In the genomic region with DNA sequence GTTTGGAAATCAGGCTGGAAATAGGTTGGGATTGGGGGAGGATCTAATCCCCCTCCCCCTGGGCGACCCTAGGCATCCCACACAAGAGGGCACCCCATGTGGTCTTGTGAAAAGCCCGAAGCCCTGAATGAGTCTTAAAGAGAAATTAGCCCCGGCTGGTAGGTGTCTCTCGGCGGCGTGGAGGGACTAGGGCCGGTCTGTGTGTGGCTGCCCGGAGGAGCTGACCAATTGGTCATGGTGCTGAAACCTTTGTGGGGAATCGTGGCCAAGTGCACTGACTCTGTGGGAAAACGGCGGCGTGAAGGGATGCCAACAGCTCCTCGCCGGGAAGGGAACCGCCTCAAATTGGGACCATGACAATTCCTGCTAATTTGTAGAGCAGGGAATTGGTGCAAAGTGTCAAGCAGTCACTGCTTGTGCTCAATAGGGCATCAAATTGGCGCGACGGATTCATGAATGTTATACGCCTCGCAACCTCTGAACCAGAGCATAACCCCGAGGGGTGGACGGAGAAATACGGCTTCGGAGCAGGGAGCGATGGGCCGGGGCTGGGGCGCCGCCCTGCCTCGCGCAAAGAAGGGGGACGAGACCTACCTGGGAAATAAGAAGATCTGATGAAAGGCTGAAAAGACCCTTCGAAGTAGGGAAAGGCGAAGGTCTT, we compare ENCODE assay signal across 1 cellular context.
TF ChIP-seq lines count a peak whose summit lies in the region.

No MANE protein-coding gene starts in this region.

TF ChIP-seq in K562, 482 proteins besides CTCF, POLR2A, EP300 and RAD21 (continued from another document and continues in another):
- TF ChIP-seq, protein P1, sequence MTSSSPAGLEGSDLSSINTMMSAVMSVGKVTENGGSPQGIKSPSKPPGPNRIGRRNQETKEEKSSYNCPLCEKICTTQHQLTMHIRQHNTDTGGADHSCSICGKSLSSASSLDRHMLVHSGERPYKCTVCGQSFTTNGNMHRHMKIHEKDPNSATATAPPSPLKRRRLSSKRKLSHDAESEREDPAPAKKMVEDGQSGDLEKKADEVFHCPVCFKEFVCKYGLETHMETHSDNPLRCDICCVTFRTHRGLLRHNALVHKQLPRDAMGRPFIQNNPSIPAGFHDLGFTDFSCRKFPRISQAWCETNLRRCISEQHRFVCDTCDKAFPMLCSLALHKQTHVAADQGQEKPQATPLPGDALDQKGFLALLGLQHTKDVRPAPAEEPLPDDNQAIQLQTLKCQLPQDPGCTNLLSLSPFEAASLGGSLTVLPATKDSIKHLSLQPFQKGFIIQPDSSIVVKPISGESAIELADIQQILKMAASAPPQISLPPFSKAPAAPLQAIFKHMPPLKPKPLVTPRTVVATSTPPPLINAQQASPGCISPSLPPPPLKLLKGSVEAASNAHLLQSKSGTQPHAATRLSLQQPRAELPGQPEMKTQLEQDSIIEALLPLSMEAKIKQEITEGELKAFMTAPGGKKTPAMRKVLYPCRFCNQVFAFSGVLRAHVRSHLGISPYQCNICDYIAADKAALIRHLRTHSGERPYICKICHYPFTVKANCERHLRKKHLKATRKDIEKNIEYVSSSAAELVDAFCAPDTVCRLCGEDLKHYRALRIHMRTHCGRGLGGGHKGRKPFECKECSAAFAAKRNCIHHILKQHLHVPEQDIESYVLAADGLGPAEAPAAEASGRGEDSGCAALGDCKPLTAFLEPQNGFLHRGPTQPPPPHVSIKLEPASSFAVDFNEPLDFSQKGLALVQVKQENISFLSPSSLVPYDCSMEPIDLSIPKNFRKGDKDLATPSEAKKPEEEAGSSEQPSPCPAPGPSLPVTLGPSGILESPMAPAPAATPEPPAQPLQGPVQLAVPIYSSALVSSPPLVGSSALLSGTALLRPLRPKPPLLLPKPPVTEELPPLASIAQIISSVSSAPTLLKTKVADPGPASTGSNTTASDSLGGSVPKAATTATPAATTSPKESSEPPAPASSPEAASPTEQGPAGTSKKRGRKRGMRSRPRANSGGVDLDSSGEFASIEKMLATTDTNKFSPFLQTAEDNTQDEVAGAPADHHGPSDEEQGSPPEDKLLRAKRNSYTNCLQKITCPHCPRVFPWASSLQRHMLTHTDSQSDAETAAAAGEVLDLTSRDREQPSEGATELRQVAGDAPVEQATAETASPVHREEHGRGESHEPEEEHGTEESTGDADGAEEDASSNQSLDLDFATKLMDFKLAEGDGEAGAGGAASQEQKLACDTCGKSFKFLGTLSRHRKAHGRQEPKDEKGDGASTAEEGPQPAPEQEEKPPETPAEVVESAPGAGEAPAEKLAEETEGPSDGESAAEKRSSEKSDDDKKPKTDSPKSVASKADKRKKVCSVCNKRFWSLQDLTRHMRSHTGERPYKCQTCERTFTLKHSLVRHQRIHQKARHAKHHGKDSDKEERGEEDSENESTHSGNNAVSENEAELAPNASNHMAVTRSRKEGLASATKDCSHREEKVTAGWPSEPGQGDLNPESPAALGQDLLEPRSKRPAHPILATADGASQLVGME (CRISPR knock-in tag; IDR thresholded peaks at IDR 0.05), result no peak
- TF ChIP-seq JUNB (CRISPR knock-in tag; conservative IDR thresholded peaks at IDR 0.05) (no peak), RAD51 (IDR thresholded peaks at IDR 0.05; ENCODE audit: borderline replicate concordance, low read depth) (no peak), ZNF644 (tag; IDR thresholded peaks at IDR 0.05; ENCODE audit: low read depth) (no peak), SMAD4 (CRISPR knock-in tag; conservative IDR thresholded peaks at IDR 0.05) (no peak), ZFPM2 (CRISPR knock-in tag; IDR thresholded peaks at IDR 0.05) (no peak), U2AF1 (optimal IDR thresholded peaks at IDR 0.05; ENCODE audit: low read depth, low read length) (no peak), MBD2 (IDR thresholded peaks at IDR 0.05; ENCODE audit: borderline replicate concordance, low read depth) (no peak), ZFP1 (CRISPR knock-in tag; IDR thresholded peaks at IDR 0.05) (no peak), ZNF699 (CRISPR knock-in tag; IDR thresholded peaks at IDR 0.05; ENCODE audit: insufficient replicate concordance) (no peak), ZNF431 (CRISPR knock-in tag; IDR thresholded peaks at IDR 0.05) (no peak), IRF2 (CRISPR knock-in tag; IDR thresholded peaks at IDR 0.05) (no peak), KAT2B (IDR thresholded peaks at IDR 0.05; ENCODE audit: low read depth, low read length) (no peak), NCOA1 (IDR thresholded peaks at IDR 0.05; ENCODE audit: low read depth) (no peak)
- TF ChIP-seq, protein P2, sequence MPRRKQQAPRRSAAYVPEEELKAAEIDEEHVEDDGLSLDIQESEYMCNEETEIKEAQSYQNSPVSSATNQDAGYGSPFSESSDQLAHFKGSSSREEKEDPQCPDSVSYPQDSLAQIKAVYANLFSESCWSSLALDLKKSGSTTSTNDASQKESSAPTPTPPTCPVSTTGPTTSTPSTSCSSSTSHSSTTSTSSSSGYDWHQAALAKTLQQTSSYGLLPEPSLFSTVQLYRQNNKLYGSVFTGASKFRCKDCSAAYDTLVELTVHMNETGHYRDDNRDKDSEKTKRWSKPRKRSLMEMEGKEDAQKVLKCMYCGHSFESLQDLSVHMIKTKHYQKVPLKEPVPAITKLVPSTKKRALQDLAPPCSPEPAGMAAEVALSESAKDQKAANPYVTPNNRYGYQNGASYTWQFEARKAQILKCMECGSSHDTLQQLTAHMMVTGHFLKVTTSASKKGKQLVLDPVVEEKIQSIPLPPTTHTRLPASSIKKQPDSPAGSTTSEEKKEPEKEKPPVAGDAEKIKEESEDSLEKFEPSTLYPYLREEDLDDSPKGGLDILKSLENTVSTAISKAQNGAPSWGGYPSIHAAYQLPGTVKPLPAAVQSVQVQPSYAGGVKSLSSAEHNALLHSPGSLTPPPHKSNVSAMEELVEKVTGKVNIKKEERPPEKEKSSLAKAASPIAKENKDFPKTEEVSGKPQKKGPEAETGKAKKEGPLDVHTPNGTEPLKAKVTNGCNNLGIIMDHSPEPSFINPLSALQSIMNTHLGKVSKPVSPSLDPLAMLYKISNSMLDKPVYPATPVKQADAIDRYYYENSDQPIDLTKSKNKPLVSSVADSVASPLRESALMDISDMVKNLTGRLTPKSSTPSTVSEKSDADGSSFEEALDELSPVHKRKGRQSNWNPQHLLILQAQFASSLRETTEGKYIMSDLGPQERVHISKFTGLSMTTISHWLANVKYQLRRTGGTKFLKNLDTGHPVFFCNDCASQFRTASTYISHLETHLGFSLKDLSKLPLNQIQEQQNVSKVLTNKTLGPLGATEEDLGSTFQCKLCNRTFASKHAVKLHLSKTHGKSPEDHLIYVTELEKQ (CRISPR knock-in tag; IDR thresholded peaks at IDR 0.05), result no peak
- TF ChIP-seq, protein P3, sequence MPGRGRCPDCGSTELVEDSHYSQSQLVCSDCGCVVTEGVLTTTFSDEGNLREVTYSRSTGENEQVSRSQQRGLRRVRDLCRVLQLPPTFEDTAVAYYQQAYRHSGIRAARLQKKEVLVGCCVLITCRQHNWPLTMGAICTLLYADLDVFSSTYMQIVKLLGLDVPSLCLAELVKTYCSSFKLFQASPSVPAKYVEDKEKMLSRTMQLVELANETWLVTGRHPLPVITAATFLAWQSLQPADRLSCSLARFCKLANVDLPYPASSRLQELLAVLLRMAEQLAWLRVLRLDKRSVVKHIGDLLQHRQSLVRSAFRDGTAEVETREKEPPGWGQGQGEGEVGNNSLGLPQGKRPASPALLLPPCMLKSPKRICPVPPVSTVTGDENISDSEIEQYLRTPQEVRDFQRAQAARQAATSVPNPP (IDR thresholded peaks at IDR 0.05; ENCODE audit: borderline replicate concordance, insufficient read depth, insufficient read length), result no peak
- TF ChIP-seq, protein P4, sequence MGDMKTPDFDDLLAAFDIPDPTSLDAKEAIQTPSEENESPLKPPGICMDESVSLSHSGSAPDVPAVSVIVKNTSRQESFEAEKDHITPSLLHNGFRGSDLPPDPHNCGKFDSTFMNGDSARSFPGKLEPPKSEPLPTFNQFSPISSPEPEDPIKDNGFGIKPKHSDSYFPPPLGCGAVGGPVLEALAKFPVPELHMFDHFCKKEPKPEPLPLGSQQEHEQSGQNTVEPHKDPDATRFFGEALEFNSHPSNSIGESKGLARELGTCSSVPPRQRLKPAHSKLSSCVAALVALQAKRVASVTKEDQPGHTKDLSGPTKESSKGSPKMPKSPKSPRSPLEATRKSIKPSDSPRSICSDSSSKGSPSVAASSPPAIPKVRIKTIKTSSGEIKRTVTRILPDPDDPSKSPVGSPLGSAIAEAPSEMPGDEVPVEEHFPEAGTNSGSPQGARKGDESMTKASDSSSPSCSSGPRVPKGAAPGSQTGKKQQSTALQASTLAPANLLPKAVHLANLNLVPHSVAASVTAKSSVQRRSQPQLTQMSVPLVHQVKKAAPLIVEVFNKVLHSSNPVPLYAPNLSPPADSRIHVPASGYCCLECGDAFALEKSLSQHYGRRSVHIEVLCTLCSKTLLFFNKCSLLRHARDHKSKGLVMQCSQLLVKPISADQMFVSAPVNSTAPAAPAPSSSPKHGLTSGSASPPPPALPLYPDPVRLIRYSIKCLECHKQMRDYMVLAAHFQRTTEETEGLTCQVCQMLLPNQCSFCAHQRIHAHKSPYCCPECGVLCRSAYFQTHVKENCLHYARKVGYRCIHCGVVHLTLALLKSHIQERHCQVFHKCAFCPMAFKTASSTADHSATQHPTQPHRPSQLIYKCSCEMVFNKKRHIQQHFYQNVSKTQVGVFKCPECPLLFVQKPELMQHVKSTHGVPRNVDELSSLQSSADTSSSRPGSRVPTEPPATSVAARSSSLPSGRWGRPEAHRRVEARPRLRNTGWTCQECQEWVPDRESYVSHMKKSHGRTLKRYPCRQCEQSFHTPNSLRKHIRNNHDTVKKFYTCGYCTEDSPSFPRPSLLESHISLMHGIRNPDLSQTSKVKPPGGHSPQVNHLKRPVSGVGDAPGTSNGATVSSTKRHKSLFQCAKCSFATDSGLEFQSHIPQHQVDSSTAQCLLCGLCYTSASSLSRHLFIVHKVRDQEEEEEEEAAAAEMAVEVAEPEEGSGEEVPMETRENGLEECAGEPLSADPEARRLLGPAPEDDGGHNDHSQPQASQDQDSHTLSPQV (IDR thresholded peaks at IDR 0.05), result no peak
- TF ChIP-seq, protein P5, sequence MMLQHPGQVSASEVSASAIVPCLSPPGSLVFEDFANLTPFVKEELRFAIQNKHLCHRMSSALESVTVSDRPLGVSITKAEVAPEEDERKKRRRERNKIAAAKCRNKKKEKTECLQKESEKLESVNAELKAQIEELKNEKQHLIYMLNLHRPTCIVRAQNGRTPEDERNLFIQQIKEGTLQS (IDR thresholded peaks at IDR 0.05), result no peak
- TF ChIP-seq, protein P5 (CRISPR knock-in tag; conservative IDR thresholded peaks at IDR 0.05), result no peak
- TF ChIP-seq, protein P6, sequence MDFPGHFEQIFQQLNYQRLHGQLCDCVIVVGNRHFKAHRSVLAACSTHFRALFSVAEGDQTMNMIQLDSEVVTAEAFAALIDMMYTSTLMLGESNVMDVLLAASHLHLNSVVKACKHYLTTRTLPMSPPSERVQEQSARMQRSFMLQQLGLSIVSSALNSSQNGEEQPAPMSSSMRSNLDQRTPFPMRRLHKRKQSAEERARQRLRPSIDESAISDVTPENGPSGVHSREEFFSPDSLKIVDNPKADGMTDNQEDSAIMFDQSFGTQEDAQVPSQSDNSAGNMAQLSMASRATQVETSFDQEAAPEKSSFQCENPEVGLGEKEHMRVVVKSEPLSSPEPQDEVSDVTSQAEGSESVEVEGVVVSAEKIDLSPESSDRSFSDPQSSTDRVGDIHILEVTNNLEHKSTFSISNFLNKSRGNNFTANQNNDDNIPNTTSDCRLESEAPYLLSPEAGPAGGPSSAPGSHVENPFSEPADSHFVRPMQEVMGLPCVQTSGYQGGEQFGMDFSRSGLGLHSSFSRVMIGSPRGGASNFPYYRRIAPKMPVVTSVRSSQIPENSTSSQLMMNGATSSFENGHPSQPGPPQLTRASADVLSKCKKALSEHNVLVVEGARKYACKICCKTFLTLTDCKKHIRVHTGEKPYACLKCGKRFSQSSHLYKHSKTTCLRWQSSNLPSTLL (IDR thresholded peaks at IDR 0.05), result no peak
- TF ChIP-seq, protein P7, sequence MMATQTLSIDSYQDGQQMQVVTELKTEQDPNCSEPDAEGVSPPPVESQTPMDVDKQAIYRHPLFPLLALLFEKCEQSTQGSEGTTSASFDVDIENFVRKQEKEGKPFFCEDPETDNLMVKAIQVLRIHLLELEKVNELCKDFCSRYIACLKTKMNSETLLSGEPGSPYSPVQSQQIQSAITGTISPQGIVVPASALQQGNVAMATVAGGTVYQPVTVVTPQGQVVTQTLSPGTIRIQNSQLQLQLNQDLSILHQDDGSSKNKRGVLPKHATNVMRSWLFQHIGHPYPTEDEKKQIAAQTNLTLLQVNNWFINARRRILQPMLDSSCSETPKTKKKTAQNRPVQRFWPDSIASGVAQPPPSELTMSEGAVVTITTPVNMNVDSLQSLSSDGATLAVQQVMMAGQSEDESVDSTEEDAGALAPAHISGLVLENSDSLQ (IDR thresholded peaks at IDR 0.05), result no peak
- TF ChIP-seq, protein P8, sequence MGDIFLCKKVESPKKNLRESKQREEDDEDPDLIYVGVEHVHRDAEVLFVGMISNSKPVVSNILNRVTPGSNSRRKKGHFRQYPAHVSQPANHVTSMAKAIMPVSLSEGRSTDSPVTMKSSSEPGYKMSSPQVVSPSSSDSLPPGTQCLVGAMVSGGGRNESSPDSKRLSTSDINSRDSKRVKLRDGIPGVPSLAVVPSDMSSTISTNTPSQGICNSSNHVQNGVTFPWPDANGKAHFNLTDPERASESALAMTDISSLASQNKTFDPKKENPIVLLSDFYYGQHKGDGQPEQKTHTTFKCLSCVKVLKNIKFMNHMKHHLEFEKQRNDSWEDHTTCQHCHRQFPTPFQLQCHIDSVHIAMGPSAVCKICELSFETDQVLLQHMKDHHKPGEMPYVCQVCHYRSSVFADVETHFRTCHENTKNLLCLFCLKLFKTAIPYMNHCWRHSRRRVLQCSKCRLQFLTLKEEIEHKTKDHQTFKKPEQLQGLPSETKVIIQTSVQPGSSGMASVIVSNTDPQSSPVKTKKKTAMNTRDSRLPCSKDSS (IDR thresholded peaks at IDR 0.05; ENCODE audit: low read depth, partially characterized antibody), result no peak
- TF ChIP-seq, protein P9, sequence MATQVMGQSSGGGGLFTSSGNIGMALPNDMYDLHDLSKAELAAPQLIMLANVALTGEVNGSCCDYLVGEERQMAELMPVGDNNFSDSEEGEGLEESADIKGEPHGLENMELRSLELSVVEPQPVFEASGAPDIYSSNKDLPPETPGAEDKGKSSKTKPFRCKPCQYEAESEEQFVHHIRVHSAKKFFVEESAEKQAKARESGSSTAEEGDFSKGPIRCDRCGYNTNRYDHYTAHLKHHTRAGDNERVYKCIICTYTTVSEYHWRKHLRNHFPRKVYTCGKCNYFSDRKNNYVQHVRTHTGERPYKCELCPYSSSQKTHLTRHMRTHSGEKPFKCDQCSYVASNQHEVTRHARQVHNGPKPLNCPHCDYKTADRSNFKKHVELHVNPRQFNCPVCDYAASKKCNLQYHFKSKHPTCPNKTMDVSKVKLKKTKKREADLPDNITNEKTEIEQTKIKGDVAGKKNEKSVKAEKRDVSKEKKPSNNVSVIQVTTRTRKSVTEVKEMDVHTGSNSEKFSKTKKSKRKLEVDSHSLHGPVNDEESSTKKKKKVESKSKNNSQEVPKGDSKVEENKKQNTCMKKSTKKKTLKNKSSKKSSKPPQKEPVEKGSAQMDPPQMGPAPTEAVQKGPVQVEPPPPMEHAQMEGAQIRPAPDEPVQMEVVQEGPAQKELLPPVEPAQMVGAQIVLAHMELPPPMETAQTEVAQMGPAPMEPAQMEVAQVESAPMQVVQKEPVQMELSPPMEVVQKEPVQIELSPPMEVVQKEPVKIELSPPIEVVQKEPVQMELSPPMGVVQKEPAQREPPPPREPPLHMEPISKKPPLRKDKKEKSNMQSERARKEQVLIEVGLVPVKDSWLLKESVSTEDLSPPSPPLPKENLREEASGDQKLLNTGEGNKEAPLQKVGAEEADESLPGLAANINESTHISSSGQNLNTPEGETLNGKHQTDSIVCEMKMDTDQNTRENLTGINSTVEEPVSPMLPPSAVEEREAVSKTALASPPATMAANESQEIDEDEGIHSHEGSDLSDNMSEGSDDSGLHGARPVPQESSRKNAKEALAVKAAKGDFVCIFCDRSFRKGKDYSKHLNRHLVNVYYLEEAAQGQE (CRISPR knock-in tag; IDR thresholded peaks at IDR 0.05; ENCODE audit: low read depth), result peak; percentile 93
